Comparison of ENCODE assay signal across 8 cellular contexts in the genomic region with DNA sequence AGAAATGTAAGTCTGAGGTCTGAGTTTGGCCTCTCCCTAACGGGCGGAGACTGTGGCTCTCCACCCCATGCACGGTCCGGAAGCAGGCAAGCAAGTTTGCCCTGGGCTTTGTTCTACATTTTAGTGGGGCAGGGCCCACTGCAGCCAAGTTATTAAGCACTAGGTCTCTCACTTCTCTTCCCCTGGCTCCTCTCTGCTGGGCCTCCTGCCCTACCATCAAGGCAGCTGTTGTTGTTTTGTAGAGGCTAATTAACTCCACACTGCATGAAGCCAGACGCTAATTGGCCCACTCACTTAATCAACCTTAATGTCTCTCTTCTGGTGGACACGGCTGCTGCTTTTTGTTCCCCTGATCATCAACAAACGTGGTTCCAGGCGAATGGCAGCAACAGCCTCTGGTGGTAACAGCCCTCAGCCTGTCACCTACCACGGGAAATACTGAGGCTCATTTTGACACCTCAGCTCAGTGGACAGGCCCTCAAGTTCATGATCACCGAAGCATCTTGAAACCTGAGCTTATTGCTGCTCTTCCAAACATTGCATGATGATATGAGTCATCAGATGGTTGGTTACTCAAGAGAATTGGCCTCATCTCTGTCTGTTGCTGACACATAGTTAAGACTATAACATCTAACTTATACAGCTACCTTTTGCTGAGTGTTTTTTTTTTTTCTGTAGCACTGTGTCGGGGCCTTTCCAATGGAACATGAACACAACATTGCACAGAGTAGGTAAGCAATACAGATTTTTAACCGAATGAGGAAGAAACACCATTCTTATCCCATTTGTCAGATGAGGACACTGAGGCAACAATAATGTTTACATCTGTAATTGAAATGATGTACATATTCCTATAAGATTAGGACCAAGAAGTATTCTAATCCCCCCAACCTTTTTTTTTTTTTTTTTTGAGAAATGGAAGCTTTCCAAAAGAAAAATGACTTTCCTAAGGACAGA. TPM values are rescaled to one million over a fixed set of nuclear protein-coding genes. Genes with fewer than 3 reads are reported as not detected.
DNase-seq lines count a peak whose midpoint lies in the region; ATAC-seq and TF ChIP-seq lines count a peak whose summit lies in the region.

No MANE protein-coding gene starts in this region.

- peak overlapping the region in 1 of 2 donors; percentile 28 for H3K27ac Mint-ChIP-seq in natural killer cell

- H3K27me3 Mint-ChIP-seq in natural killer cell (ENCODE audit: low read depth in 2 of 2), result peaks cover 34 to 35% of the 10 kb centered on the region in 2 donors

- no peaks in the 10 kb centered on the region for H3K36me3 Mint-ChIP-seq in natural killer cell

- ATAC-seq in GM18502 (IDR thresholded peaks at IDR 0.05; ENCODE audit: poor library complexity, unreplicated experiment), result peak; percentile 86
- ATAC-seq in HG02678 (IDR thresholded peaks at IDR 0.05; ENCODE audit: unreplicated experiment), result peak; percentile 74
- ATAC-seq in natural killer cell, result peak in 2 of 3 donors; percentile 49 to 51

- peaks cover 6% of the 10 kb centered on the region in 2 donors for H3K4me1 Mint-ChIP-seq in natural killer cell

- peak; percentile 81 for DNase-seq in A172 (ENCODE audit: low spot score)
- DNase-seq in NCI-H1436 (lab: John Stamatoyannopoulos, UW), result peak; percentile 72
- peak; percentile 17 for DNase-seq in amniotic stem cell (lab: John Stamatoyannopoulos, UW)
- DNase-seq in natural killer cell, result no peak
- no peak for DNase-seq in stimulated activated CD4-positive, alpha-beta T cell treated with anti-CD3 and anti-CD28 coated beads, Interleukin-1b, Interleukin-23, amount 100 ng/mL, for 48 hours
- DNase-seq in stimulated activated CD4-positive, alpha-beta T cell treated with anti-CD3 and anti-CD28 coated beads, Interleukin-2, amount 100 ng/mL, for 48 hours, result no peak

- no peak overlapping the region for H3K4me3 Mint-ChIP-seq in natural killer cell

- TF ChIP-seq CTCF in natural killer cell (IDR thresholded peaks at IDR 0.05), result no peak

- intact Hi-C loops in natural killer cell (cut with micrococcal nuclease), result no loop called here

- H3K9me3 Mint-ChIP-seq in natural killer cell, result peaks cover 0 to 2% of the 10 kb centered on the region in 2 donors

RNA-seq across cellular contexts. Expression of a gene that starts 20.8 kb away (rescaled TPM):
- 0.65 and 0.98 TPM in 2 replicates for total RNA-seq in A172 (2014; rRNA removed; shearing (Covaris generic))
- total RNA-seq in natural killer cell, result 1 to 10 TPM; 2.8 to 9.6 (median 5.6) TPM

Comparison
In these comparisons a context has a peak if more than half of its experiments do, and no peak if none do; other contexts are left out.
1. DNase-seq: peak in A172 (single experiment), NCI-H1436 (single experiment) and amniotic stem cell (single experiment); none in natural killer cell (single experiment), stimulated activated CD4-positive, alpha-beta T cell treated with anti-CD3 and anti-CD28 coated beads, Interleukin-1b, Interleukin-23, amount 100 ng/mL, for 48 hours (single experiment) and stimulated activated CD4-positive, alpha-beta T cell treated with anti-CD3 and anti-CD28 coated beads, Interleukin-2, amount 100 ng/mL, for 48 hours (0 of 2).
2. Peak in every context shown above with its lines, with median percentiles within 50 percentile points of each other: ATAC-seq.